In the genomic region with DNA sequence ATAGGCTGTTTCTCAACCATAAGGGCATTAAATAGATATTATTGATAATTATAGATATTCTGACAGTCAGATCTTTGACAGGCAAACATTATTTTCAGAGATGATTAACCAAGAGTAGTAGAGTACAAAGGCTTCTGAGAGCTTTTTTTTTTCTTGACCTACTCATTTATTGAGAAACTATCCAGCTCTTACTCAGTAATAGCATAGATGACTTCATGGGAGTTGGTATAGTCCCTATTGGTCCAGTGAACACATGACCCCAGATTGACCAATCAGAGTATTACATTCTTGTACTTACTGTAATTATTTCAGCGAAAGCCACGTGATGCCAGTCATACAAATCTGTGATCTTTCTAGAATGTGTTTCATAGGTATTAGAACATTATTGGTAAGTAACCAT, we compare ENCODE assay signal across 1 cellular context.
TF ChIP-seq lines count a peak whose summit lies in the region.

No MANE protein-coding gene starts in this region.

TF ChIP-seq in HCT116, 20 proteins besides CTCF, POLR2A, EP300 and RAD21 (continued from another document):
- TF ChIP-seq, protein P1, sequence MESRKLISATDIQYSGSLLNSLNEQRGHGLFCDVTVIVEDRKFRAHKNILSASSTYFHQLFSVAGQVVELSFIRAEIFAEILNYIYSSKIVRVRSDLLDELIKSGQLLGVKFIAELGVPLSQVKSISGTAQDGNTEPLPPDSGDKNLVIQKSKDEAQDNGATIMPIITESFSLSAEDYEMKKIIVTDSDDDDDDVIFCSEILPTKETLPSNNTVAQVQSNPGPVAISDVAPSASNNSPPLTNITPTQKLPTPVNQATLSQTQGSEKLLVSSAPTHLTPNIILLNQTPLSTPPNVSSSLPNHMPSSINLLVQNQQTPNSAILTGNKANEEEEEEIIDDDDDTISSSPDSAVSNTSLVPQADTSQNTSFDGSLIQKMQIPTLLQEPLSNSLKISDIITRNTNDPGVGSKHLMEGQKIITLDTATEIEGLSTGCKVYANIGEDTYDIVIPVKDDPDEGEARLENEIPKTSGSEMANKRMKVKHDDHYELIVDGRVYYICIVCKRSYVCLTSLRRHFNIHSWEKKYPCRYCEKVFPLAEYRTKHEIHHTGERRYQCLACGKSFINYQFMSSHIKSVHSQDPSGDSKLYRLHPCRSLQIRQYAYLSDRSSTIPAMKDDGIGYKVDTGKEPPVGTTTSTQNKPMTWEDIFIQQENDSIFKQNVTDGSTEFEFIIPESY (IDR thresholded peaks at IDR 0.05; ENCODE audit: extremely low read depth, insufficient replicate concordance, low read length) = no peak
